ENCODE assay signal across 7 cellular contexts in genomic region chr16:35149550-35149949, GRCh38.
"Had no signal": no experiment of that assay in that cellular context is flagged by ENCODE, and none has a peak within 500 bp of the region (broad histone marks: within the 10 kb centered on the region; RNA-seq: fewer than 3 reads in every experiment).

No MANE protein-coding gene starts in this region.

- H3K9ac ChIP-seq: GM23248 had no signal

- H2AFZ ChIP-seq: GM23248 had no signal

- H3K36me3 ChIP-seq: HAP-1 had no signal

- H3K4me1 ChIP-seq: HAP-1 had no signal

- ATAC-seq: HCT116, HepG2 had no signal

- H3K9me3 ChIP-seq: HAP-1 had no signal

- DNase-seq: GM23248, GOT3, HFFc6 had no signal

- H3K27ac ChIP-seq: GM23248, HL-60 had no signal

- H3K4me3 ChIP-seq: GM23248, HAP-1 had no signal
